In genomic region chr10:33263453-33263852, GRCh38 we compare ENCODE assay signal across 15 cellular contexts.
DNase-seq lines count a peak whose midpoint lies in the region; ATAC-seq and TF ChIP-seq lines count a peak whose summit lies in the region.
"Had no signal": no experiment of that assay in that cellular context is flagged by ENCODE, and none has a peak within 500 bp of the region (broad histone marks: within the 10 kb centered on the region; RNA-seq: fewer than 3 reads in every experiment).

No MANE protein-coding gene starts in this region.

- H3K27ac ChIP-seq in HEK293 (ENCODE audit: extremely low read depth, low read depth, low read length) (peak overlapping the region; percentile 60), SJSA1 (peak overlapping the region; percentile 39), gastrocnemius medialis (peak overlapping the region; percentile 17 to 52 (median 34))
- H3K27ac ChIP-seq: tibial artery had no signal

- intact Hi-C loops in gastrocnemius medialis (cut with DNase I; ENCODE audit: low total_unique reads), result no loop called here

- H3K27me3 ChIP-seq in SJSA1 (replicated peaks), result no peaks in the 10 kb centered on the region
- H3K27me3 ChIP-seq in gastrocnemius medialis, result no peaks in the 10 kb centered on the region
- H3K27me3 ChIP-seq: tibial artery had no signal

- peaks cover 22 to 30% of the 10 kb centered on the region in 2 experiments for H3K36me3 ChIP-seq in HEK293 (ENCODE audit: control insufficient read depth in 2 of 2, insufficient read depth in 1 of 2, low read length in 2 of 2)
- peaks cover 48% of the 10 kb centered on the region for H3K36me3 ChIP-seq in SJSA1
- H3K36me3 ChIP-seq in gastrocnemius medialis, result peaks cover 0 to 11% of the 10 kb centered on the region in 2 donors

- DNase-seq in SJSA1 (ENCODE audit: low read depth in 1 of 2, low spot score in 2 of 2), result no peak
- DNase-seq in fibroblast of the aortic adventitia (ENCODE audit: low read depth), result peak; percentile 68
- DNase-seq in gastrocnemius medialis, result no peak
- no peak for DNase-seq in NCI-H748 treated with DMSO at 0.1 percent for 48 hours (lab: John Stamatoyannopoulos, UW)
- no peak for DNase-seq in GF-D8 (lab: John Stamatoyannopoulos, UW)
- DNase-seq: activated CD4-positive, alpha-beta memory T cell treated with anti-CD3 and anti-CD28 coated beads, Interleukin-2, amount 10 ng/mL, durations not matched to agents 7 days and 5 days; DMS 273 treated with DMSO at 0.1 percent for 48 hours; hypothalamus; retina; T-helper 9 cell; tibial artery had no signal

- no peak for ATAC-seq in gastrocnemius medialis
- ATAC-seq in HG02610 (IDR thresholded peaks at IDR 0.05; ENCODE audit: unreplicated experiment), result no peak
- ATAC-seq in GM18873 (IDR thresholded peaks at IDR 0.05; ENCODE audit: low FRiP score, unreplicated experiment), result no peak

- no peak for TF ChIP-seq POLR2A in gastrocnemius medialis (IDR thresholded peaks at IDR 0.05)

- H3K4me1 ChIP-seq in HEK293 (ENCODE audit: control insufficient read depth, insufficient read depth, low read length) (peaks cover 15% of the 10 kb centered on the region), SJSA1 (replicated peaks) (peaks cover 36% of the 10 kb centered on the region), gastrocnemius medialis (peaks cover 0 to 5% of the 10 kb centered on the region in 2 donors)
- H3K4me1 ChIP-seq: HAP-1, tibial artery had no signal

- CTCF ChIA-PET in HEK293 (lab: Yijun Ruan, JAX), result interaction anchor here (0.7 kb wide), 1 partner anchor 1677 kb away, joined by 3 read pairs; no protein-coding TSS in a partner anchor

- H3K4me3 ChIP-seq in HEK293 (ENCODE audit: low read depth, low read length) (no peak overlapping the region), SJSA1 (no peak overlapping the region), fibroblast of the aortic adventitia (ENCODE audit: low read depth, low read length) (no peak overlapping the region), gastrocnemius medialis (no peak overlapping the region)
- H3K4me3 ChIP-seq: HAP-1, tibial artery had no signal

- POLR2A ChIA-PET in HEK293 (lab: Yijun Ruan, JAX), result interaction anchor here (0.7 kb wide), 1 partner anchor 29 kb away, joined by 7 read pairs; no protein-coding TSS in a partner anchor

- H3K9me3 ChIP-seq in HEK293 (ENCODE audit: control insufficient read depth, insufficient read depth, low read depth, low read length), result no peaks in the 10 kb centered on the region
- H3K9me3 ChIP-seq in SJSA1 (replicated peaks), result no peaks in the 10 kb centered on the region
- H3K9me3 ChIP-seq in gastrocnemius medialis, result no peaks in the 10 kb centered on the region
- H3K9me3 ChIP-seq: HAP-1, tibial artery had no signal

- no peak for TF ChIP-seq CTCF in HEK293 (tag by site-specific recombination; IDR thresholded peaks at IDR 0.05)
- TF ChIP-seq CTCF in fibroblast of the aortic adventitia (IDR thresholded peaks at IDR 0.05; ENCODE audit: insufficient read depth, low read length), result no peak
- no peak for TF ChIP-seq CTCF in gastrocnemius medialis (IDR thresholded peaks at IDR 0.05 in 4 of 5, conservative IDR thresholded peaks at IDR 0.05 in 1 of 5)

- in situ Hi-C loops in gastrocnemius medialis (cut with MboI; ENCODE audit: low sequenced_read_pairs in 4 of 4), result no loop called here

TF ChIP-seq in HEK293, 187 proteins besides CTCF, POLR2A, EP300 and RAD21:
- TF ChIP-seq GFI1B (tag by site-specific recombination; IDR thresholded peaks at IDR 0.05) (no peak), KLF9 (tag by site-specific recombination; IDR thresholded peaks at IDR 0.05; ENCODE audit: low read depth) (no peak)
